8 cellular contexts compared by ENCODE assay signal in the genomic region with DNA sequence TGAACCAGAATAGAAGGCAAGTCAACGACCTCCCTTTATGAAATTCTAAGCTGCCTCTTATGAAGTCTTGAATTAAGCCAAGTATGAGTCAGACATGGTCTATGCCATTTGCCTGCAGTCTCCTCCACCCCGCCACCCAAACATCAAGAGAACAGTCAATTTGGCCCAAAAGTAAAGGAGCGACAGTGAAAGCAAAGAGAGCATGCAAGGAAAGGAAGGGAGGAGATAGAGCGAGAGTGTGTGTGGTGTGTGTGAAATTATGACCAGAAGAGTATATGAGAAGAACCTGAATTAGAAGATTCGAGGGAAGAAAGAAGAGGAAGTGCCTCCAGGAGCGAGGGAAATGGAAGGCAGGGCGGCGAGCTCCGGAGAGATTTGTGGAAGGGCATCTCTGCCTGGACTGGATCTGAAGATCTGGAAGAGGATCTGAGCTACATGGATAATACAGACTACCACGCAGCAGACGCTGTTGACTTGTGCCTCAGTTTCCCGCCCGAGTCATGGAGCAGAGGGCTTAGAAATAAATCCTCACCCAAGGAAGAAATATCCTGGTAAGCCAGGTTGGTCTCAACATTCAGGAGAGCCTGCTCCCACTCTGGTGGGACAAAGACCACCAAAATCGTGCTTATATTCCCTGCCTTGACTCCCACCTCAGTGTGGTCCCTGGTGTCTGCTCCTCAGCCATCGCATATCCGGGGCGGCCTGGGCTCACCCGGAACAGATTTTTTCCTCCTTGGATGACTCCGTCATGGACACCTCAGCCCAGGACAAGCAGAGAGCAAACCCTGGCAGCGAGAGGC. TPM values are rescaled to one million over a fixed set of nuclear protein-coding genes. Genes with fewer than 3 reads are reported as not detected.
A peak's percentile ranks its signal among the peaks of the same experiment; 100 is the strongest.
DNase-seq lines count a peak whose midpoint lies in the region; ATAC-seq and TF ChIP-seq lines count a peak whose summit lies in the region.

No MANE protein-coding gene starts in this region.

- H3K9me3 ChIP-seq in esophagus (ENCODE audit: control insufficient read depth in 2 of 2, insufficient read depth in 1 of 2, low read depth in 1 of 2, low read length in 1 of 2): no peaks in the 10 kb centered on the region

- H3K27ac Mint-ChIP-seq in T-helper 2 cell treated with Interferon-gamma antibody and Interleukin-4, amounts not matched to agents 5 μg/mL and 100 μg/mL, for 36 hours: peak overlapping the region; percentile 98
- peak overlapping the region; percentile 100 for H3K27ac Mint-ChIP-seq in neural crest cell (ENCODE audit: unreplicated experiment)

- whole genome bisulfite sequencing in esophagus, 2 donors: 3 to 4% methylated on average over 20 of the region's 20 CpGs

- ATAC-seq in HG03378 (IDR thresholded peaks at IDR 0.05; ENCODE audit: unreplicated experiment) (peak; percentile 1), GM18858 (IDR thresholded peaks at IDR 0.05; ENCODE audit: unreplicated experiment) (no peak)

- H3K4me1 Mint-ChIP-seq in T-helper 2 cell treated with Interferon-gamma antibody and Interleukin-4, amounts not matched to agents 5 μg/mL and 100 μg/mL, for 36 hours (ENCODE audit: low read depth): peaks cover 33% of the 10 kb centered on the region
- H3K4me1 Mint-ChIP-seq in neural crest cell: peaks cover 42% of the 10 kb centered on the region

- no peaks in the 10 kb centered on the region for H3K9me3 Mint-ChIP-seq in T-helper 2 cell treated with Interferon-gamma antibody and Interleukin-4, amounts not matched to agents 5 μg/mL and 100 μg/mL, for 36 hours
- H3K9me3 Mint-ChIP-seq in neural crest cell: no peaks in the 10 kb centered on the region

- H3K27me3 Mint-ChIP-seq in T-helper 2 cell treated with Interferon-gamma antibody and Interleukin-4, amounts not matched to agents 5 μg/mL and 100 μg/mL, for 36 hours (ENCODE audit: low read depth): no peaks in the 10 kb centered on the region
- no peaks in the 10 kb centered on the region for H3K27me3 Mint-ChIP-seq in neural crest cell (ENCODE audit: low read depth)

- TF ChIP-seq CTCF in neural crest cell (conservative IDR thresholded peaks at IDR 0.05): no peak

- peak overlapping the region; percentile 96 for H3K4me3 Mint-ChIP-seq in T-helper 2 cell treated with Interferon-gamma antibody and Interleukin-4, amounts not matched to agents 5 μg/mL and 100 μg/mL, for 36 hours
- peak overlapping the region; percentile 88 for H3K4me3 Mint-ChIP-seq in neural crest cell

- peaks cover 0 to 3% of the 10 kb centered on the region in 2 donors for H3K36me3 ChIP-seq in esophagus (ENCODE audit: control insufficient read depth in 2 of 2, insufficient read depth in 2 of 2, low read length in 1 of 2)

- peak overlapping the region; percentile 87 to 97 for H3K27ac ChIP-seq in esophagus (ENCODE audit: low read depth in 2 of 2, low read length in 1 of 2)

- peak overlapping the region; percentile 97 for H3K4me3 ChIP-seq in esophagus (ENCODE audit: low read depth in 1 of 2, low read length in 2 of 2)

- no peaks in the 10 kb centered on the region for H3K27me3 ChIP-seq in esophagus (ENCODE audit: control insufficient read depth in 1 of 2, insufficient read depth in 2 of 2, low read length in 2 of 2)

- DNase-seq in EL (peak; percentile 36), neural crest cell (ENCODE audit: low read depth, low spot score) (no peak), ureter (ENCODE audit: low spot score) (no peak), NCI-H524 treated with DMSO at 0.1 percent for 48 hours (lab: John Stamatoyannopoulos, UW) (no peak)
- no peak for DNase-seq in T-helper 2 cell treated with Interferon-gamma antibody and Interleukin-4, amounts not matched to agents 5 μg/mL and 100 μg/mL, for 36 hours (ENCODE audit: low spot score)

- H3K36me3 Mint-ChIP-seq in T-helper 2 cell treated with Interferon-gamma antibody and Interleukin-4, amounts not matched to agents 5 μg/mL and 100 μg/mL, for 36 hours (ENCODE audit: low read depth): peaks cover 32% of the 10 kb centered on the region
- peaks cover 4% of the 10 kb centered on the region for H3K36me3 Mint-ChIP-seq in neural crest cell (ENCODE audit: low read depth)

- no peaks in the 10 kb centered on the region for H3K4me1 ChIP-seq in esophagus (ENCODE audit: control insufficient read depth in 2 of 2, insufficient read depth in 2 of 2, low read length in 1 of 2)

RNA-seq across cellular contexts. Expression of gene ZDHHC6, which starts 0.5 kb away (rescaled TPM):
- 10 to 100 TPM; 21.8 to 35.5 TPM for polyA plus RNA-seq in esophagus
- total RNA-seq in neural crest cell (45.0 and 45.5 TPM in 2 replicates), ureter (42.1 TPM)

RNA-seq across cellular contexts. Expression of gene VTI1A, which starts 0.8 kb away (rescaled TPM):
- polyA plus RNA-seq in esophagus: 10 to 100 TPM; 10.6 to 11.5 TPM
- total RNA-seq in neural crest cell (30.4 and 34.2 TPM in 2 replicates), ureter (50.4 TPM)
